Comparison of ENCODE assay signal across 2 cellular contexts in genomic region chr3:8441969-8442559, GRCh38.
TF ChIP-seq lines count a peak whose summit lies in the region.

No MANE protein-coding gene starts in this region.

TF ChIP-seq in GM23338, 12 proteins besides CTCF, POLR2A, EP300 and RAD21 (continued from another document):
- TF ChIP-seq ETS1 (IDR thresholded peaks at IDR 0.05) (no peak), EZH2phosphoT487 (IDR thresholded peaks at IDR 0.05; ENCODE audit: unreplicated experiment) (no peak), CREB1 (CRISPR knock-in tag; IDR thresholded peaks at IDR 0.05; ENCODE audit: low read depth) (no peak), POLR2AphosphoS5 (IDR thresholded peaks at IDR 0.05; ENCODE audit: low read depth) (no peak), EZH2 (IDR thresholded peaks at IDR 0.05; ENCODE audit: low read depth, unreplicated experiment) (no peak), ZNF331 (CRISPR knock-in tag; IDR thresholded peaks at IDR 0.05; ENCODE audit: low read depth) (no peak), STAT1 (IDR thresholded peaks at IDR 0.05; ENCODE audit: unreplicated experiment) (no peak), REST (IDR thresholded peaks at IDR 0.05; ENCODE audit: unreplicated experiment) (no peak), ZNF462 (CRISPR knock-in tag; IDR thresholded peaks at IDR 0.05) (no peak), JUNB (IDR thresholded peaks at IDR 0.05; ENCODE audit: unreplicated experiment) (no peak)

TF ChIP-seq in SK-N-SH, 30 proteins besides CTCF, POLR2A, EP300 and RAD21 (continued from another document):
- TF ChIP-seq IRF3 (IDR thresholded peaks at IDR 0.05; ENCODE audit: low read depth, low read length) (no peak), NFIC (IDR thresholded peaks at IDR 0.05; ENCODE audit: borderline replicate concordance) (0 out of 2 replicates have a peak, but pooled peaks have one; percentile 15), SIN3A (IDR thresholded peaks at IDR 0.05; ENCODE audit: borderline replicate concordance, low read depth, low read length) (no peak), GABPA (IDR thresholded peaks at IDR 0.05; ENCODE audit: low read depth) (no peak), EZH2phosphoT487 (IDR thresholded peaks at IDR 0.05; ENCODE audit: borderline replicate concordance, low read depth) (no peak), RCOR1 (IDR thresholded peaks at IDR 0.05; ENCODE audit: low read length) (peak; percentile 37; the same call in 1 of the 2 replicates), PBX3 (IDR thresholded peaks at IDR 0.05) (no peak), REST (IDR thresholded peaks at IDR 0.05; ENCODE audit: low read depth, low read length) (peak; percentile 49; the same call in 1 of the 2 replicates), CHD2 (IDR thresholded peaks at IDR 0.05; ENCODE audit: low read length, partially characterized antibody) (peak; percentile 25), RFX5 (IDR thresholded peaks at IDR 0.05; ENCODE audit: low read length) (no peak), RXRA (IDR thresholded peaks at IDR 0.05; ENCODE audit: borderline replicate concordance, low read depth) (no peak), ZBTB33 (IDR thresholded peaks at IDR 0.05; ENCODE audit: borderline replicate concordance, low read depth) (no peak)
